Comparison of ENCODE assay signal across 11 cellular contexts in the genomic region with DNA sequence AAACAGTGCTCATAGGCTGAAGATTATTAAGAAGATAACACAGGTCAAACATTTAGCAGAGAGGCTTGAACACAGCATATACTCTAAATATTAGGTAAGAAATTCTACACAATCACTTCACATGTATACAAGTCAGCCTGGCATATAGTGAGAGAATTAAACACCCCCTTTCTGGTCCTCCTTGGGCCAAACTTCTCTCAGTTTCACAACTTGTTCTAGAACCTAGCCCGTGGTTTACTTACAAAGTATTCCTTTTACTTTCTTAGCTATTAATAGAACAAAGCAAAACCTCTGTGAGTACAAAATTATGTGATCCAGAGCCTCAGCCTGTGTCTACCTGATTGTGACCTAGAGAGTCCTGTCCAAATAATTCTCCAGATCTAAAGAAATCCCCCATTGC.
DNase-seq lines count a peak whose midpoint lies in the region; ATAC-seq and TF ChIP-seq lines count a peak whose summit lies in the region.
"Had no signal": no experiment of that assay in that cellular context is flagged by ENCODE, and none has a peak within 500 bp of the region (broad histone marks: within the 10 kb centered on the region; RNA-seq: fewer than 3 reads in every experiment).

No MANE protein-coding gene starts in this region.

- no peaks in the 10 kb centered on the region for H3K9me3 Mint-ChIP-seq in nephron

- peak; percentile 78 for ATAC-seq in GM18867 (IDR thresholded peaks at IDR 0.05; ENCODE audit: unreplicated experiment)
- ATAC-seq in GM21619 (IDR thresholded peaks at IDR 0.05; ENCODE audit: unreplicated experiment) = peak; percentile 65
- ATAC-seq in HG03342 (IDR thresholded peaks at IDR 0.05; ENCODE audit: unreplicated experiment) = peak; percentile 77

- H3K4me3 Mint-ChIP-seq in nephron = no peak overlapping the region
- H3K4me3 Mint-ChIP-seq: CD4-positive, alpha-beta memory T cell had no signal

- H3K4me1 Mint-ChIP-seq in nephron = peaks cover 66% of the 10 kb centered on the region
- H3K4me1 Mint-ChIP-seq: CD4-positive, alpha-beta memory T cell had no signal

- no peak for TF ChIP-seq CTCF in nephron (IDR thresholded peaks at IDR 0.05; ENCODE audit: unreplicated experiment in 3 of 3)

- no peaks in the 10 kb centered on the region for H3K27me3 Mint-ChIP-seq in nephron (ENCODE audit: low read depth)
- H3K27me3 Mint-ChIP-seq: CD4-positive, alpha-beta memory T cell had no signal

- H3K27ac Mint-ChIP-seq in nephron = peak overlapping the region; percentile 44 to 97 (median 73)
- H3K27ac Mint-ChIP-seq: CD4-positive, alpha-beta memory T cell had no signal

- no peaks in the 10 kb centered on the region for H3K36me3 Mint-ChIP-seq in nephron (ENCODE audit: low read depth)
- H3K36me3 Mint-ChIP-seq: CD4-positive, alpha-beta memory T cell had no signal

- DNase-seq in NCI-H1092 treated with DMSO at 0.1 percent for 48 hours (lab: John Stamatoyannopoulos, UW) (no peak), NCI-H510A treated with DMSO at 0.1 percent for 48 hours (lab: John Stamatoyannopoulos, UW) (no peak), DMS153 (lab: John Stamatoyannopoulos, UW) (no peak)
- DNase-seq in activated CD4-positive, CD25-positive, alpha-beta regulatory T cell treated with anti-CD3 and anti-CD28 coated beads, Interleukin-2, amount 50 U/mL, for 72 hours = no peak
- DNase-seq: CD4-positive, alpha-beta memory T cell; NCI-H2081 treated with DMSO at 0.1 percent for 48 hours; stimulated activated CD4-positive, alpha-beta T cell treated with anti-CD3 and anti-CD28 coated beads, Interleukin-4, amount 100 ng/mL, for 1 hour had no signal
